ENCODE assay signal across 12 cellular contexts in genomic region chr5:154476343-154477213, GRCh38. TPM values are rescaled to one million over a fixed set of nuclear protein-coding genes. Genes with fewer than 3 reads are reported as not detected.
DNase-seq lines count a peak whose midpoint lies in the region; ATAC-seq and TF ChIP-seq lines count a peak whose summit lies in the region.
"Had no signal": no experiment of that assay in that cellular context is flagged by ENCODE, and none has a peak within 500 bp of the region (broad histone marks: within the 10 kb centered on the region; RNA-seq: fewer than 3 reads in every experiment).

No MANE protein-coding gene starts in this region.

- POLR2A ChIA-PET in activated CD4-positive, alpha-beta T cell treated with anti-CD3 and anti-CD28 coated beads for 36 hours (lab: Charles Lee), result no interaction called here
- POLR2A ChIA-PET in Caco-2 (lab: Charles Lee), result no interaction called here

- no peaks in the 10 kb centered on the region for H3K36me3 ChIP-seq in Caco-2 (ENCODE audit: control insufficient read depth, insufficient read depth, low read length)
- H3K36me3 ChIP-seq in SJCRH30, result no peaks in the 10 kb centered on the region

- H3K27ac ChIP-seq in SJCRH30, result no peak overlapping the region

- no peak for ATAC-seq in activated CD4-positive, alpha-beta T cell treated with anti-CD3 and anti-CD28 coated beads for 36 hours
- ATAC-seq in central memory CD8-positive, alpha-beta T cell (replicated peaks; ENCODE audit: extremely low read depth, poor library complexity, severe bottlenecking), result no peak
- no peak for ATAC-seq in HG03045 (IDR thresholded peaks at IDR 0.05; ENCODE audit: unreplicated experiment)
- ATAC-seq: natural killer cell treated with Interleukin-12 subunit alpha and Interleukin-12 subunit beta and Interleukin-15 and Interleukin-18, amount 100 ng/mL, for 72 hours had no signal

- DNase-seq in activated CD4-positive, alpha-beta T cell treated with anti-CD3 and anti-CD28 coated beads for 36 hours, result no peak
- no peak for DNase-seq in activated CD4-positive, alpha-beta T cell treated with anti-CD3 and anti-CD28 coated beads for 1 hour
- DNase-seq in Caco-2, result no peak
- DNase-seq in central memory CD8-positive, alpha-beta T cell (ENCODE audit: low spot score in 2 of 2), result no peak
- DNase-seq in nephron progenitor cell, result no peak
- DNase-seq in NCI-H2081 (lab: John Stamatoyannopoulos, UW), result no peak
- DNase-seq in SJCRH30, result no peak
- DNase-seq: activated CD4-positive, CD25-positive, alpha-beta regulatory T cell; NCI-H2171 had no signal

- BruUV-seq in Caco-2 (replicated peaks; lab: Mats Ljungman, UMichigan), result no TSS peak

- no peaks in the 10 kb centered on the region for H3K4me1 ChIP-seq in Caco-2
- no peaks in the 10 kb centered on the region for H3K4me1 ChIP-seq in SJCRH30

- intact Hi-C loops in activated CD4-positive, alpha-beta T cell treated with anti-CD3 and anti-CD28 coated beads for 36 hours (cut with DNase I, micrococcal nuclease), result loop anchor here in 1 of 2 experiments (1.0 kb wide), 1 partner anchor 8 kb away; no protein-coding TSS in a partner anchor
- intact Hi-C loops in Caco-2 (cut with micrococcal nuclease; ENCODE audit: unreplicated experiment), result no loop called here

- H3K4me3 Mint-ChIP-seq in activated CD4-positive, alpha-beta T cell treated with anti-CD3 and anti-CD28 coated beads for 36 hours, result peak overlapping the region; percentile 2
- peak overlapping the region; percentile 54 for H3K4me3 Mint-ChIP-seq in Caco-2 (ENCODE audit: unreplicated experiment)
- peak overlapping the region; percentile 39 for H3K4me3 Mint-ChIP-seq in central memory CD8-positive, alpha-beta T cell
- peak overlapping the region; percentile 69 for H3K4me3 Mint-ChIP-seq in nephron progenitor cell
- H3K4me3 Mint-ChIP-seq: natural killer cell treated with Interleukin-12 subunit alpha and Interleukin-12 subunit beta and Interleukin-15 and Interleukin-18, amount 100 ng/mL, for 72 hours had no signal

- peaks cover 76% of the 10 kb centered on the region for H3K27me3 Mint-ChIP-seq in activated CD4-positive, alpha-beta T cell treated with anti-CD3 and anti-CD28 coated beads for 36 hours
- H3K27me3 Mint-ChIP-seq in Caco-2 (ENCODE audit: insufficient read depth, unreplicated experiment), result peaks cover 12% of the 10 kb centered on the region
- peaks cover 88% of the 10 kb centered on the region for H3K27me3 Mint-ChIP-seq in central memory CD8-positive, alpha-beta T cell
- H3K27me3 Mint-ChIP-seq in nephron progenitor cell (ENCODE audit: low read depth, poor library complexity), result peaks cover 100% of the 10 kb centered on the region

- H3K36me3 Mint-ChIP-seq in activated CD4-positive, alpha-beta T cell treated with anti-CD3 and anti-CD28 coated beads for 36 hours (ENCODE audit: low read depth), result no peaks in the 10 kb centered on the region
- peaks cover 20% of the 10 kb centered on the region for H3K36me3 Mint-ChIP-seq in Caco-2 (ENCODE audit: insufficient read depth, unreplicated experiment)
- peaks cover 12% of the 10 kb centered on the region for H3K36me3 Mint-ChIP-seq in central memory CD8-positive, alpha-beta T cell (ENCODE audit: insufficient read depth)
- no peaks in the 10 kb centered on the region for H3K36me3 Mint-ChIP-seq in nephron progenitor cell (ENCODE audit: low read depth)
- H3K36me3 Mint-ChIP-seq: natural killer cell treated with Interleukin-12 subunit alpha and Interleukin-12 subunit beta and Interleukin-15 and Interleukin-18, amount 100 ng/mL, for 72 hours had no signal

- H3K27ac Mint-ChIP-seq in activated CD4-positive, alpha-beta T cell treated with anti-CD3 and anti-CD28 coated beads for 36 hours, result no peak overlapping the region
- no peak overlapping the region for H3K27ac Mint-ChIP-seq in Caco-2 (ENCODE audit: unreplicated experiment)
- no peak overlapping the region for H3K27ac Mint-ChIP-seq in central memory CD8-positive, alpha-beta T cell (ENCODE audit: low read depth)
- no peak overlapping the region for H3K27ac Mint-ChIP-seq in nephron progenitor cell
- H3K27ac Mint-ChIP-seq: natural killer cell treated with Interleukin-12 subunit alpha and Interleukin-12 subunit beta and Interleukin-15 and Interleukin-18, amount 100 ng/mL, for 72 hours had no signal

- peaks cover 49% of the 10 kb centered on the region for H3K4me1 Mint-ChIP-seq in activated CD4-positive, alpha-beta T cell treated with anti-CD3 and anti-CD28 coated beads for 36 hours
- H3K4me1 Mint-ChIP-seq in Caco-2 (ENCODE audit: low read depth, unreplicated experiment) (peaks cover 5% of the 10 kb centered on the region), nephron progenitor cell (peaks cover 59% of the 10 kb centered on the region)
- H3K4me1 Mint-ChIP-seq in central memory CD8-positive, alpha-beta T cell, result peaks cover 54% of the 10 kb centered on the region

- H3K4me3 ChIP-seq in Caco-2 (ENCODE audit: low read depth, low read length) (no peak overlapping the region; the same call in 1 of the 2 replicates), SJCRH30 (no peak overlapping the region)

- H3K9me3 ChIP-seq in Caco-2, result no peaks in the 10 kb centered on the region
- no peaks in the 10 kb centered on the region for H3K9me3 ChIP-seq in SJCRH30 (replicated peaks)

- H3K9me3 Mint-ChIP-seq in activated CD4-positive, alpha-beta T cell treated with anti-CD3 and anti-CD28 coated beads for 36 hours (ENCODE audit: low read depth), result no peaks in the 10 kb centered on the region
- H3K9me3 Mint-ChIP-seq in Caco-2 (ENCODE audit: unreplicated experiment) (no peaks in the 10 kb centered on the region), nephron progenitor cell (no peaks in the 10 kb centered on the region)
- H3K9me3 Mint-ChIP-seq in central memory CD8-positive, alpha-beta T cell, result no peaks in the 10 kb centered on the region
- H3K9me3 Mint-ChIP-seq: natural killer cell treated with Interleukin-12 subunit alpha and Interleukin-12 subunit beta and Interleukin-15 and Interleukin-18, amount 100 ng/mL, for 72 hours had no signal

- H3K27me3 ChIP-seq in Caco-2 (replicated peaks; ENCODE audit: control insufficient read depth, insufficient read depth, low read length) (no peaks in the 10 kb centered on the region; the same call in 1 of the 2 replicates), SJCRH30 (peaks cover 3% of the 10 kb centered on the region; the same call in 1 of the 2 replicates)

- CTCF ChIA-PET in activated CD4-positive, alpha-beta T cell treated with anti-CD3 and anti-CD28 coated beads for 36 hours (lab: Charles Lee), result interaction anchor here (0.6 to 1.0 kb wide), 3 partner anchors 8 to 163 kb away, joined by 3 read pairs; no protein-coding TSS in a partner anchor
- CTCF ChIA-PET in Caco-2 (lab: Charles Lee), result no interaction called here

- TF ChIP-seq CTCF in Caco-2 (IDR thresholded peaks at IDR 0.05; ENCODE audit: insufficient read depth in 1 of 2, low read depth in 1 of 2, low read length in 1 of 2, severe bottlenecking in 1 of 2, unreplicated experiment in 1 of 2) (no peak), nephron progenitor cell (IDR thresholded peaks at IDR 0.05) (no peak)

RNA-seq across cellular contexts. Expression of gene HAND1, which starts 1.4 kb away (rescaled TPM):
- not detected for total RNA-seq in activated CD4-positive, alpha-beta T cell treated with anti-CD3 and anti-CD28 coated beads for 36 hours
- 0.45 and 2.2 TPM in 2 replicates for total RNA-seq in Caco-2 (2022)
- total RNA-seq in SJCRH30 (2014; rRNA removed; shearing (Covaris generic)), result not detected in 2 replicates
- total RNA-seq: IMR-90; natural killer cell treated with Interleukin-12 subunit alpha and Interleukin-12 subunit beta and Interleukin-15 and Interleukin-18, amount 100 ng/mL, for 72 hours had no signal

RNA-seq across cellular contexts. Expression of gene SAP30L, which starts 30.8 kb away (rescaled TPM):
- 10 to 100 TPM; 22.1 to 24.5 TPM for total RNA-seq in activated CD4-positive, alpha-beta T cell treated with anti-CD3 and anti-CD28 coated beads for 36 hours
- 30.5 and 32.5 TPM in 2 replicates for total RNA-seq in Caco-2 (2022)
- total RNA-seq in SJCRH30 (2014; rRNA removed; shearing (Covaris generic)), result 30.4 and 34.9 TPM in 2 replicates

Comparison
In these comparisons a context has a peak if more than half of its experiments do, and no peak if none do; other contexts are left out.
1. H3K4me3 Mint-ChIP-seq: peak in every context shown above with its lines; median percentile 69 in nephron progenitor cell; 54 in Caco-2; 39 in central memory CD8-positive, alpha-beta T cell; 2 in activated CD4-positive, alpha-beta T cell treated with anti-CD3 and anti-CD28 coated beads for 36 hours.